ENCODE assay signal across 10 cellular contexts in the genomic region with DNA sequence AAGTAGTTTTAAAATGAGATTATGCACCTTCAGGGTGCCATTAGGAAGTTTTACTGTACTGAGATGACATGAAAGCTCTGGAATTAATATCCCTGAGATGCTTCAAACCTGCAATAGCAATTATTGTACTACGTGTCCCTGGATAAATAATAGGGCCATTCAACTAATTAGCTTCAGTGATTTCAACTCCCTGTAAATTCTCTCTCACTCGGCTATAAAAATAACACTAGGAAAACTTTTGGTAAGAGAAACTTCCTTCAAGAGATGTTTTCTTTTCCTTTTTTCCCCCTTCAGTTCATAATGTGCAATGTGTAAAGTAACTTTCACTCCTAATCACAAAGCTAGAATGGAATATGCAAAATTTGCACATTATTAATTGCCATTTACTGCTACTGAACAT.
"Had no signal": no experiment of that assay in that cellular context is flagged by ENCODE, and none has a peak within 500 bp of the region (broad histone marks: within the 10 kb centered on the region; RNA-seq: fewer than 3 reads in every experiment).

No MANE protein-coding gene starts in this region.

- H3K36me3 ChIP-seq: HAP-1 had no signal

- ATAC-seq: GM23338, HCT116 had no signal

- DNase-seq: GM23248, GOT3, H7, H9, HCEC 1CT, HFFc6 had no signal

- H3K27ac Mint-ChIP-seq: GM23338, H9, HFFc6 had no signal

- H3K27ac ChIP-seq: GM23248 had no signal

- H3K9me3 Mint-ChIP-seq: GM23338, H9, HFFc6 had no signal

- H3K4me3 Mint-ChIP-seq: GM23338, H9, HFFc6 had no signal

- H3K4me3 ChIP-seq: GM23248, GM23338, HAP-1 had no signal

- H3K9me3 ChIP-seq: HAP-1 had no signal

- FAIRE-seq: H1 had no signal
